ENCODE assay signal across 13 cellular contexts in the genomic region with DNA sequence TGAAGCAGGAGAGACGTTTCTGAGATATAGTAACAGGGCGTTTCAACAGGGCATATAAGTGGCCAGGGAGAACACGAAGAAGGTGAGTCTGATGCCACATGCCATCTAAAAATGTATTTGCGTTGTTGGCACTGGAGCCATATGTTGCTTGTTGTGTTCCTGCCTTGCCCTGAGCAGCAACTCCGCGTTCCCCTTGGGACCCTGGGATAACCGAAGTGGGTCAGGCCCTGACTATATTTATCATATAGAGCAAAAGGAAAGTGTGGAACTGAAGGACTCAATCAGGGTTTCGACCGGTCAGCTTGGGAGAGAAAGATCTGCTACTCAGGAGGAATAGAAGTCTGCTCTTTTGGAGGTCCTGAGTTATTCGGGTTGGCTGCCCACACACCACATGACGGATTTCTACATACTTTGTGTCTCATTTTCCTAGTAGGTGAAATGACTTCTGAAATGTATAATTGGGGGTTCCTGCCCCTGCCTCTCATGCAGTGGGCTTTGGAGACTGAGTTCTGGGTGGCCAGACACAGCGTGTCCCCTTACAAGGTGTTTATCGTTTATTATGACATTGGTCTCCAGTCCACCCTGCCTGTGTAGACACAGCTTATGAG. TPM values are rescaled to one million over a fixed set of nuclear protein-coding genes. Genes with fewer than 3 reads are reported as not detected.
DNase-seq lines count a peak whose midpoint lies in the region; ATAC-seq and TF ChIP-seq lines count a peak whose summit lies in the region.
"Had no signal": no experiment of that assay in that cellular context is flagged by ENCODE, and none has a peak within 500 bp of the region (broad histone marks: within the 10 kb centered on the region; RNA-seq: fewer than 3 reads in every experiment).

No MANE protein-coding gene starts in this region.

- H3K4me1 Mint-ChIP-seq in activated naive CD8-positive, alpha-beta T cell treated with anti-CD3 and anti-CD28 coated beads, Interleukin-2, amount 10 ng/mL, durations not matched to agents 7 days and 5 days, result peaks cover 32% of the 10 kb centered on the region

- no peaks in the 10 kb centered on the region for H3K27me3 ChIP-seq in AG04450 (ENCODE audit: control insufficient read depth, insufficient read depth, low read length)

- TF ChIP-seq CTCF in AG04450 (IDR thresholded peaks at IDR 0.05; ENCODE audit: low read depth, low read length), result no peak

- H3K4me3 Mint-ChIP-seq in activated naive CD8-positive, alpha-beta T cell treated with anti-CD3 and anti-CD28 coated beads, Interleukin-2, amount 10 ng/mL, durations not matched to agents 7 days and 5 days, result peak overlapping the region; percentile 77
- H3K4me3 Mint-ChIP-seq: memory B cell had no signal

- CTCF ChIA-PET in AG04450 (lab: Charles Lee), result interaction anchor here (1.4 kb wide), 1 partner anchor 31 kb away, joined by 6 read pairs; no protein-coding TSS in a partner anchor

- peaks cover 41% of the 10 kb centered on the region for H3K36me3 Mint-ChIP-seq in activated naive CD8-positive, alpha-beta T cell treated with anti-CD3 and anti-CD28 coated beads, Interleukin-2, amount 10 ng/mL, durations not matched to agents 7 days and 5 days
- H3K36me3 Mint-ChIP-seq: memory B cell, T-cell had no signal

- no peaks in the 10 kb centered on the region for H3K9me3 Mint-ChIP-seq in activated naive CD8-positive, alpha-beta T cell treated with anti-CD3 and anti-CD28 coated beads, Interleukin-2, amount 10 ng/mL, durations not matched to agents 7 days and 5 days
- H3K9me3 Mint-ChIP-seq: memory B cell, T-cell had no signal

- H3K27me3 Mint-ChIP-seq in activated naive CD8-positive, alpha-beta T cell treated with anti-CD3 and anti-CD28 coated beads, Interleukin-2, amount 10 ng/mL, durations not matched to agents 7 days and 5 days, result peaks cover 12% of the 10 kb centered on the region

- peak overlapping the region; percentile 59 for H3K27ac Mint-ChIP-seq in activated naive CD8-positive, alpha-beta T cell treated with anti-CD3 and anti-CD28 coated beads, Interleukin-2, amount 10 ng/mL, durations not matched to agents 7 days and 5 days
- H3K27ac Mint-ChIP-seq: memory B cell, T-cell had no signal

- ATAC-seq in activated naive CD8-positive, alpha-beta T cell treated with anti-CD3 and anti-CD28 coated beads, Interleukin-2, amount 10 ng/mL, durations not matched to agents 7 days and 5 days (ENCODE audit: low read depth), result no peak
- ATAC-seq in GM18909 (IDR thresholded peaks at IDR 0.05; ENCODE audit: poor library complexity, unreplicated experiment), result no peak
- ATAC-seq: T-cell had no signal

- H3K27ac ChIP-seq in AG04450 (ENCODE audit: low read depth, low read length), result peak overlapping the region; percentile 73
- H3K27ac ChIP-seq: KMS-11 had no signal

- no peaks in the 10 kb centered on the region; the same call in 1 of the 2 replicates for H3K9me3 ChIP-seq in AG04450 (ENCODE audit: control insufficient read depth, insufficient read depth, low read length)

- H3K4me3 ChIP-seq in AG04450 (ENCODE audit: low read depth, low read length), result peak overlapping the region; percentile 96

- POLR2A ChIA-PET in AG04450 (lab: Yijun Ruan, JAX), result no interaction called here
- POLR2A ChIA-PET in activated naive CD8-positive, alpha-beta T cell treated with anti-CD3 and anti-CD28 coated beads, Interleukin-2, amount 10 ng/mL, durations not matched to agents 7 days and 5 days (lab: Charles Lee), result no interaction called here

- DNase-seq in AG04450 (ENCODE audit: low read depth, low spot score) (no peak), EL (peak; percentile 10), mesenteric fat pad (ENCODE audit: low spot score) (peak; percentile 16), ureter (ENCODE audit: low spot score) (no peak), iPS-NIHi11 (ENCODE audit: low spot score) (no peak), HT-29 (ENCODE audit: low spot score) (no peak)
- DNase-seq in activated naive CD8-positive, alpha-beta T cell treated with anti-CD3 and anti-CD28 coated beads, Interleukin-2, amount 10 ng/mL, durations not matched to agents 7 days and 5 days, result no peak
- DNase-seq: DND-41, NCI-H446 treated with DMSO at 0.1 percent for 48 hours, T-cell had no signal

RNA-seq across cellular contexts. Expression of a gene that starts 3.0 kb away (rescaled TPM):
- polyA plus RNA-seq in AG04450 (2011; rRNA removed), result 159 and 185 TPM in 2 replicates
- 216 and 240 TPM in 2 replicates for polyA minus RNA-seq in AG04450 (2011; rRNA and poly(A)+ RNA removed)
- total RNA-seq in activated naive CD8-positive, alpha-beta T cell treated with anti-CD3 and anti-CD28 coated beads, Interleukin-2, amount 10 ng/mL, durations not matched to agents 7 days and 5 days, result 10 to 100 TPM; 10.9 to 14.7 TPM
- 15.5 TPM for total RNA-seq in mesenteric fat pad
- total RNA-seq in ureter, result 8.8 TPM
- not detected in 2 replicates for total RNA-seq in HT-29 (2014; rRNA removed; shearing (Covaris generic))

Comparison
In these comparisons a context has a peak if more than half of its experiments do, and no peak if none do; other contexts are left out.
1. DNase-seq: peak in EL (single experiment) and mesenteric fat pad (single experiment); none in AG04450 (single experiment), activated naive CD8-positive, alpha-beta T cell treated with anti-CD3 and anti-CD28 coated beads, Interleukin-2, amount 10 ng/mL, durations not matched to agents 7 days and 5 days (single experiment), ureter (single experiment), iPS-NIHi11 (single experiment) and HT-29 (single experiment).